In genomic region chr1:206705744-206706297, GRCh38 we compare ENCODE assay signal across 1 cellular context.
TF ChIP-seq lines count a peak whose summit lies in the region.

No MANE protein-coding gene starts in this region.

TF ChIP-seq in GM23338, 12 proteins besides CTCF, POLR2A, EP300 and RAD21 (continued from another document):
- TF ChIP-seq NANOG (IDR thresholded peaks at IDR 0.05; ENCODE audit: borderline replicate concordance): no peak
- TF ChIP-seq ZNF114 (CRISPR knock-in tag; IDR thresholded peaks at IDR 0.05): no peak
- no peak for TF ChIP-seq CREB1 (CRISPR knock-in tag; IDR thresholded peaks at IDR 0.05; ENCODE audit: low read depth)
- no peak for TF ChIP-seq REST (IDR thresholded peaks at IDR 0.05; ENCODE audit: unreplicated experiment)
- TF ChIP-seq EZH2phosphoT487 (IDR thresholded peaks at IDR 0.05; ENCODE audit: unreplicated experiment): no peak
TF ChIP-seq in GM23338: peak in this region for 0.
